8 cellular contexts compared by ENCODE assay signal in the genomic region with DNA sequence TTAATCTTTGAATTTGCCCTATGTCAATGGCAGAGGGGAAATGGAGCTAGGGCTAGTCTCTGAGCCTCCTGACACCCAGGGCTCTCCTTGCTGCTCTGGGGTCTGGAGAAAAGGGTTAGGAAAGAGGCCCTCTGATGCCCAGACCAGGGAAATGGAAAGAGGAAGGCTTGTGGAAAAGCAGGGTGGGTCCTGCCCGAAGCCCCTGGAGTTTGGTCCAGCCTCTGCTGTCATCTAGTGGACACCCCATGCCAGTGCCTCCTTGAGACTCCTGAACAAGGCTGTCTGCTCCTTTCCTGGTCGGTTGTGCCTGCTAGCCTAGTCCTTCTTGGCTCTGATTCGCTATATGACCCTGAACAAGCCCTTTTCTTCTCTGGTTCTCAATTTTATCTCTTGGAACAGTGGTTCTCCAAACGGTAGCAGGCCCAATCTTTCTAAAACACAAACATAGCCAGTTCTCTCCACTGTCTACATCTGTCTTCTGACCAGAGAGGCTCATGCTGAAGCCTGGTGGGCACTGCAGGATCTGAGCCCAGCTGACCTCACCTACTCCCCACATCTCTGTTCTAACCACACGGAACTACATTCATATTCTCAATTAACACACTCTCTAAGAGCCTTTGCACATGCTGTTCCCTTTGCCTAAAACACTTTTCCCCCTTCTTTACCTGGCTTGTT. TPM values are rescaled to one million over a fixed set of nuclear protein-coding genes. Genes with fewer than 3 reads are reported as not detected.
DNase-seq lines count a peak whose midpoint lies in the region; ATAC-seq and TF ChIP-seq lines count a peak whose summit lies in the region.

No MANE protein-coding gene starts in this region.

- no peak for TF ChIP-seq POLR2A in body of pancreas (IDR thresholded peaks at IDR 0.05)

- no peak overlapping the region for H3K27ac ChIP-seq in DOHH2 (ENCODE audit: low read depth, low read length)
- H3K27ac ChIP-seq in body of pancreas, result peak overlapping the region in 2 of 4 donors; percentile 9 to 31

- intact Hi-C loops in body of pancreas (cut with DNase I), result loop anchor here (10.0 kb wide), 1 partner anchor 204 kb away; no protein-coding TSS in a partner anchor

- no peaks in the 10 kb centered on the region for H3K4me1 ChIP-seq in DOHH2 (ENCODE audit: control insufficient read depth, low read length)
- peaks cover 7% of the 10 kb centered on the region for H3K4me1 ChIP-seq in body of pancreas

- DNase-seq in M059J (ENCODE audit: low read depth), result peak; percentile 57
- peak; percentile 64 for DNase-seq in RPMI8226
- DNase-seq in body of pancreas, result peak; percentile 78 to 85 (median 84)
- peak in 40 of 51 donors; percentile 6 to 78 (median 44) for DNase-seq in hypothalamus (lab: John Stamatoyannopoulos, UW)
- peak; percentile 76 for DNase-seq in retina

- no peak overlapping the region for H3K4me3 ChIP-seq in DOHH2 (ENCODE audit: low read length)
- H3K4me3 ChIP-seq in body of pancreas, result no peak overlapping the region

- H3K9me3 ChIP-seq in DOHH2 (ENCODE audit: control insufficient read depth, insufficient read depth, low read length), result peaks cover 10% of the 10 kb centered on the region; the same call in 1 of the 2 replicates
- H3K9me3 ChIP-seq in body of pancreas, result no peaks in the 10 kb centered on the region

- 9% methylated on average over 5 of the region's 5 CpGs for whole genome bisulfite sequencing in body of pancreas, 2 donors

- no peaks in the 10 kb centered on the region for H3K9me2 ChIP-seq in DOHH2 (replicated peaks; ENCODE audit: control insufficient read depth, low read length)

- no peak overlapping the region for H3K4me2 ChIP-seq in DOHH2 (ENCODE audit: low read length)

- no peaks in the 10 kb centered on the region for H3K79me2 ChIP-seq in DOHH2 (ENCODE audit: control insufficient read depth, low read length)

- H3K27me3 ChIP-seq in DOHH2 (ENCODE audit: control insufficient read depth, low read length) (peaks cover 2% of the 10 kb centered on the region; the same call in 1 of the 2 replicates), body of pancreas (no peaks in the 10 kb centered on the region)

- H3K36me3 ChIP-seq in DOHH2 (ENCODE audit: control insufficient read depth, low read length), result no peaks in the 10 kb centered on the region
- no peaks in the 10 kb centered on the region for H3K36me3 ChIP-seq in body of pancreas (replicated peaks in 1 of 2; ENCODE audit: insufficient read depth in 1 of 2, low read depth in 2 of 2)

- peak; percentile 99 for ATAC-seq in body of pancreas
- no peak for ATAC-seq in GM18498 (IDR thresholded peaks at IDR 0.05; ENCODE audit: unreplicated experiment)
- no peak for ATAC-seq in GM21526 (IDR thresholded peaks at IDR 0.05; ENCODE audit: low FRiP score, unreplicated experiment)

- TF ChIP-seq CTCF in DOHH2 (IDR thresholded peaks at IDR 0.05; ENCODE audit: low read depth, low read length, poor library complexity, severe bottlenecking) (peak; percentile 79), body of pancreas (IDR thresholded peaks at IDR 0.05) (peak; percentile 88 to 97 (median 95))

- no peaks in the 10 kb centered on the region for H4K20me1 ChIP-seq in DOHH2 (ENCODE audit: control insufficient read depth, insufficient read depth, low read depth, low read length)

- H3F3A ChIP-seq in DOHH2 (ENCODE audit: control insufficient read depth, insufficient read depth), result no peaks in the 10 kb centered on the region

RNA-seq across cellular contexts. Expression of a gene that starts 8.8 kb away (rescaled TPM):
- not detected in 2 replicates for total RNA-seq in M059J (2014; rRNA removed; shearing (Covaris generic))
- total RNA-seq in body of pancreas, result not detected

RNA-seq across cellular contexts. Expression of a gene that starts 10.9 kb away (rescaled TPM):
- total RNA-seq in M059J (2014; rRNA removed; shearing (Covaris generic)), result 19.8 and 21.8 TPM in 2 replicates
- total RNA-seq in body of pancreas, result 10 to 100 TPM; 11.5 to 20.8 TPM

RNA-seq across cellular contexts. Expression of a gene that starts 26.3 kb away (rescaled TPM):
- 0.49 TPM in 1 of 2 replicates, not detected in the other for total RNA-seq in M059J (2014; rRNA removed; shearing (Covaris generic))
- total RNA-seq in body of pancreas, result 10 to 100 TPM; 16.1 to 17.8 TPM

RNA-seq across cellular contexts. Expression of a gene that starts 41.7 kb away (rescaled TPM):
- total RNA-seq in M059J (2014; rRNA removed; shearing (Covaris generic)), result 6.0 and 8.8 TPM in 2 replicates
- total RNA-seq in body of pancreas, result 100 to 1,000 TPM; 127 to 198 TPM

Comparison
In these comparisons a context has a peak if more than half of its experiments do, and no peak if none do; other contexts are left out.
1. RNA of a gene that starts 26.3 kb away (total RNA-seq): 16.1 to 17.8 TPM in body of pancreas; 0.49 TPM in M059J; every median in the first group is over 10 times any median in the second.
2. Peak in every context shown above with its lines, with median percentiles within 50 percentile points of each other: DNase-seq.